ENCODE assay signal across 8 cellular contexts in the genomic region with DNA sequence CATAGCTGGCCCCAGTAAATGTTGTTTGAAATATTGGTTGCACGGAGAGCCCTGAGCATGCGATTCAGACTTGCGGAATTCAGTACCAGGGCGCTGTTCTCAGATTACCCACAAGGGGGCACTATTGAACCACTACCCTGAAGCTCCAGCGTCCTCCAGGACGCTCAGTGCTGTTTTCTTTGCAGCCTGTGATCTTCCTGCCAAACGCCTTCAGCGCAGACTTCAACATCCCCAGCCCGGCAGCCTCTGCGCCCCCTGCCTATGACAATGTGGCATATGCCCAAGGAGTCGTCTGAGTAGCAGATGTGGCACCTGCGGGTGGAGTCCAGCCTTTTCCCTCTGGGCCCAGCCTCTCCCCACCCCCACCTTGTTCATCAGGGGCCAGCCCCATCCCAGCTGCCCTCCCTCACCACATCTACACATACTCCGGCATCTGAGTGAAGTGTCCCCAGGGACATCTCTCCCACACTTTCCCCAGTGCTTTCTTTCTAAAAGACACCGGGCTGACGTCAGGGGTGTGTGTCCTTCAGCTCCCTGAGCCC. TPM values are rescaled to one million over a fixed set of nuclear protein-coding genes. Genes with fewer than 3 reads are reported as not detected.
A peak's percentile ranks its signal among the peaks of the same experiment; 100 is the strongest.
DNase-seq lines count a peak whose midpoint lies in the region; ATAC-seq and TF ChIP-seq lines count a peak whose summit lies in the region.

No MANE protein-coding gene starts in this region.

- H3K4me1 Mint-ChIP-seq in CD8-positive, alpha-beta T cell (ENCODE audit: low read depth) = peaks cover 10% of the 10 kb centered on the region
- H3K4me1 Mint-ChIP-seq in activated CD4-positive, alpha-beta memory T cell treated with anti-CD3 and anti-CD28 coated beads, Interleukin-2, amount 10 ng/mL, durations not matched to agents 7 days and 5 days = peaks cover 4% of the 10 kb centered on the region
- peaks cover 7 to 11% of the 10 kb centered on the region in 2 donors for H3K4me1 Mint-ChIP-seq in effector memory CD8-positive, alpha-beta T cell (ENCODE audit: low read depth in 2 of 2)

- H3K36me3 ChIP-seq in CD8-positive, alpha-beta T cell (ENCODE audit: insufficient read depth, low read length) = no peaks in the 10 kb centered on the region

- no peaks in the 10 kb centered on the region for H3K9me3 ChIP-seq in CD8-positive, alpha-beta T cell (ENCODE audit: low read length)

- peak overlapping the region; percentile 13 for H3K4me3 Mint-ChIP-seq in CD8-positive, alpha-beta T cell
- no peak overlapping the region for H3K4me3 Mint-ChIP-seq in activated CD4-positive, alpha-beta memory T cell treated with anti-CD3 and anti-CD28 coated beads, Interleukin-2, amount 10 ng/mL, durations not matched to agents 7 days and 5 days
- H3K4me3 Mint-ChIP-seq in effector memory CD8-positive, alpha-beta T cell = no peak overlapping the region

- H3K4me3 ChIP-seq in CD8-positive, alpha-beta T cell (ENCODE audit: low read depth, low read length) = no peak overlapping the region

- peak; percentile 81 for TF ChIP-seq CTCF in CD8-positive, alpha-beta T cell (IDR thresholded peaks at IDR 0.05)

- peaks cover 4% of the 10 kb centered on the region for H3K4me1 ChIP-seq in CD8-positive, alpha-beta T cell (ENCODE audit: insufficient read depth, low read length)

- peak; percentile 98 for ATAC-seq in CD8-positive, alpha-beta T cell
- ATAC-seq in GM19438 (IDR thresholded peaks at IDR 0.05; ENCODE audit: low read depth, unreplicated experiment) (peak; percentile 70), HG03575 (IDR thresholded peaks at IDR 0.05; ENCODE audit: extremely low read depth, insufficient number of reproducible peaks, low FRiP score, unreplicated experiment) (peak; percentile 57)
- ATAC-seq in effector memory CD8-positive, alpha-beta T cell (replicated peaks) = peak; percentile 95

- no peaks in the 10 kb centered on the region for H3K36me3 Mint-ChIP-seq in CD8-positive, alpha-beta T cell
- no peaks in the 10 kb centered on the region for H3K36me3 Mint-ChIP-seq in activated CD4-positive, alpha-beta memory T cell treated with anti-CD3 and anti-CD28 coated beads, Interleukin-2, amount 10 ng/mL, durations not matched to agents 7 days and 5 days (ENCODE audit: low read depth)
- no peaks in the 10 kb centered on the region for H3K36me3 Mint-ChIP-seq in effector memory CD8-positive, alpha-beta T cell (ENCODE audit: insufficient read depth)

- peaks cover 3% of the 10 kb centered on the region for H3K27me3 Mint-ChIP-seq in CD8-positive, alpha-beta T cell (ENCODE audit: low read depth)
- H3K27me3 Mint-ChIP-seq in activated CD4-positive, alpha-beta memory T cell treated with anti-CD3 and anti-CD28 coated beads, Interleukin-2, amount 10 ng/mL, durations not matched to agents 7 days and 5 days = peaks cover 10% of the 10 kb centered on the region
- peaks cover 10 to 40% of the 10 kb centered on the region in 2 donors for H3K27me3 Mint-ChIP-seq in effector memory CD8-positive, alpha-beta T cell

- peak overlapping the region; percentile 18 for H3K27ac Mint-ChIP-seq in CD8-positive, alpha-beta T cell
- no peak overlapping the region for H3K27ac Mint-ChIP-seq in activated CD4-positive, alpha-beta memory T cell treated with anti-CD3 and anti-CD28 coated beads, Interleukin-2, amount 10 ng/mL, durations not matched to agents 7 days and 5 days
- H3K27ac Mint-ChIP-seq in effector memory CD8-positive, alpha-beta T cell = no peak overlapping the region

- H3K27me3 ChIP-seq in CD8-positive, alpha-beta T cell (ENCODE audit: insufficient read depth, low read length) = no peaks in the 10 kb centered on the region

- CTCF ChIA-PET in CD8-positive, alpha-beta T cell (lab: Charles Lee) = interaction anchor here (0.9 to 3.9 kb wide), 14 partner anchors 8 to 124 kb away, joined by 3 to 22 read pairs (median 4); partner anchors contain the start of gene MS4A10
- CTCF ChIA-PET in activated CD4-positive, alpha-beta memory T cell treated with anti-CD3 and anti-CD28 coated beads, Interleukin-2, amount 10 ng/mL, durations not matched to agents 7 days and 5 days (lab: Charles Lee) = interaction anchor here (0.6 to 7.3 kb wide), 16 partner anchors 9 to 400 kb away, joined by 3 to 83 read pairs (median 3); partner anchors contain the start of genes MS4A10 and MS4A15

- POLR2A ChIA-PET in CD8-positive, alpha-beta T cell (lab: Charles Lee) = interaction anchor here (0.6 kb wide), 1 partner anchor 31 kb away, joined by 4 read pairs; no protein-coding TSS in a partner anchor
- POLR2A ChIA-PET in activated CD4-positive, alpha-beta memory T cell treated with anti-CD3 and anti-CD28 coated beads, Interleukin-2, amount 10 ng/mL, durations not matched to agents 7 days and 5 days (lab: Charles Lee) = no interaction called here

- intact Hi-C loops in CD8-positive, alpha-beta T cell (cut with DNase I, micrococcal nuclease) = loop anchor here (1.0 to 5.0 kb wide), 5 partner anchors 56 to 412 kb away; no protein-coding TSS in a partner anchor

- no peaks in the 10 kb centered on the region for H3K9me3 Mint-ChIP-seq in CD8-positive, alpha-beta T cell
- H3K9me3 Mint-ChIP-seq in activated CD4-positive, alpha-beta memory T cell treated with anti-CD3 and anti-CD28 coated beads, Interleukin-2, amount 10 ng/mL, durations not matched to agents 7 days and 5 days = no peaks in the 10 kb centered on the region
- no peaks in the 10 kb centered on the region for H3K9me3 Mint-ChIP-seq in effector memory CD8-positive, alpha-beta T cell

- peak; percentile 65 to 86 (median 84) for DNase-seq in CD8-positive, alpha-beta T cell
- DNase-seq in NCI-H774 (lab: John Stamatoyannopoulos, UW) (peak; percentile 66), middle frontal gyrus (ENCODE audit: extremely low spot score, low spot score) (peak; percentile 81)
- DNase-seq in activated CD4-positive, alpha-beta memory T cell treated with anti-CD3 and anti-CD28 coated beads, Interleukin-2, amount 10 ng/mL, durations not matched to agents 7 days and 5 days = peak; percentile 82
- peak; percentile 66 to 80 (median 71) for DNase-seq in effector memory CD8-positive, alpha-beta T cell
- DNase-seq in stimulated activated CD8-positive, alpha-beta memory T cell treated with anti-CD3 and anti-CD28 coated beads, Interleukin-4, amount 100 ng/mL, for 24 hours (ENCODE audit: low read depth) = peak; percentile 64

- no peak overlapping the region for H3K27ac ChIP-seq in CD8-positive, alpha-beta T cell (ENCODE audit: low read depth, low read length)

RNA-seq across cellular contexts. Expression of gene MS4A10, which starts 9.6 kb away (rescaled TPM):
- not detected for total RNA-seq in CD8-positive, alpha-beta T cell
- total RNA-seq in activated CD4-positive, alpha-beta memory T cell treated with anti-CD3 and anti-CD28 coated beads, Interleukin-2, amount 10 ng/mL, durations not matched to agents 7 days and 5 days = not detected

RNA-seq across cellular contexts. Expression of gene MS4A15, which starts 18.8 kb away (rescaled TPM):
- total RNA-seq in CD8-positive, alpha-beta T cell = not detected
- total RNA-seq in activated CD4-positive, alpha-beta memory T cell treated with anti-CD3 and anti-CD28 coated beads, Interleukin-2, amount 10 ng/mL, durations not matched to agents 7 days and 5 days = not detected

RNA-seq across cellular contexts. Expression of gene MS4A18, which starts 51.0 kb away (rescaled TPM):
- not detected for total RNA-seq in CD8-positive, alpha-beta T cell
- not detected for total RNA-seq in activated CD4-positive, alpha-beta memory T cell treated with anti-CD3 and anti-CD28 coated beads, Interleukin-2, amount 10 ng/mL, durations not matched to agents 7 days and 5 days
